Comparison of ENCODE assay signal across 1 cellular context in the genomic region with DNA sequence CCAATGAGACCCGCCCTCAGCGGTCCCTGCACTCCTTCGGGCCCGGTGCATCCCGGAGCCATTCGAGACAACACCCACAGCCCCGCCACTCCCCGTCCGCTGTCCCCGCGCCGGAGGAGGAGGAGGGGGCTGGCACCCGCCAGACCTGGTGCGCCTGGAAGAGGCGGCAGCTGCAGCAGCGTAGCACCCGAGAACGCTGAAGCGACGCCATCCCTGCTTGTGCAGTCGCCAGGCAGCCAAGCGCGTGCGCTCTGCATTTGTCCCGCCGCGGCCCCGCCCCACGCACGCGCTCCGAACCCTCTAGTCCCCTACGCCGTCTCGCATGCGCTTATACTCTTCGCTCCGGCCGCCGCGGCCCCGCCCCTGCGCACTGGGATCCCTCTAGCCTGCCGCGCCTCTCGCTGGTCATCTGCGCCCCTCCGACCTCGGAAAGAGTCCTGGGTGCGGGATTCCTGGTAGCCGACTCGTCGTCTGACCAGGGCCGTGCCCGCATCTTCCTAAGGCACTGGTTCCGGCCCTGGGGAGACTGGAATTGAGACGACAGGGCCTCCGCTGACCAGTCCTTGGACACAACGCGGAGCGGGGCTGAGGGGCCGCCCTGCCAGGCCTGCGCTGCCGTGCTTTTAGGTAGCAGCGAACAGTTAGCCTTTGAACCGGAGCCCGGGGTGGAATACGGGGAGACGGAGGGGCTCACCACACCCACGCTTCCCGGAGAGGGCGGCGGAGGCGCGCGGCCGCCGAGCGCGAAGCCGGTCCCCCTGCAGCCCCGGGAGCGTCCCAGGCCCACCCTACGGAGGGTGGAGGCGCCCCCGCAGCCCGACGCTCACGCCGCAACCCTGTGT.
TF ChIP-seq lines count a peak whose summit lies in the region.

A gene with protein sequence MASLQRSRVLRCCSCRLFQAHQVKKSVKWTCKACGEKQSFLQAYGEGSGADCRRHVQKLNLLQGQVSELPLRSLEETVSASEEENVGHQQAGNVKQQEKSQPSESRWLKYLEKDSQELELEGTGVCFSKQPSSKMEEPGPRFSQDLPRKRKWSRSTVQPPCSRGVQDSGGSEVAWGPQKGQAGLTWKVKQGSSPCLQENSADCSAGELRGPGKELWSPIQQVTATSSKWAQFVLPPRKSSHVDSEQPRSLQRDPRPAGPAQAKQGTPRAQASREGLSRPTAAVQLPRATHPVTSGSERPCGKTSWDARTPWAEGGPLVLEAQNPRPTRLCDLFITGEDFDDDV (minus strand): TSS at position 232 of the 842 bp plus-strand sequence. CDS start 21 bp downstream, at position 211.

TF ChIP-seq in HepG2, 621 proteins besides CTCF, POLR2A, EP300 and RAD21 (continued from another document and continues in another):
- TF ChIP-seq, protein P1, sequence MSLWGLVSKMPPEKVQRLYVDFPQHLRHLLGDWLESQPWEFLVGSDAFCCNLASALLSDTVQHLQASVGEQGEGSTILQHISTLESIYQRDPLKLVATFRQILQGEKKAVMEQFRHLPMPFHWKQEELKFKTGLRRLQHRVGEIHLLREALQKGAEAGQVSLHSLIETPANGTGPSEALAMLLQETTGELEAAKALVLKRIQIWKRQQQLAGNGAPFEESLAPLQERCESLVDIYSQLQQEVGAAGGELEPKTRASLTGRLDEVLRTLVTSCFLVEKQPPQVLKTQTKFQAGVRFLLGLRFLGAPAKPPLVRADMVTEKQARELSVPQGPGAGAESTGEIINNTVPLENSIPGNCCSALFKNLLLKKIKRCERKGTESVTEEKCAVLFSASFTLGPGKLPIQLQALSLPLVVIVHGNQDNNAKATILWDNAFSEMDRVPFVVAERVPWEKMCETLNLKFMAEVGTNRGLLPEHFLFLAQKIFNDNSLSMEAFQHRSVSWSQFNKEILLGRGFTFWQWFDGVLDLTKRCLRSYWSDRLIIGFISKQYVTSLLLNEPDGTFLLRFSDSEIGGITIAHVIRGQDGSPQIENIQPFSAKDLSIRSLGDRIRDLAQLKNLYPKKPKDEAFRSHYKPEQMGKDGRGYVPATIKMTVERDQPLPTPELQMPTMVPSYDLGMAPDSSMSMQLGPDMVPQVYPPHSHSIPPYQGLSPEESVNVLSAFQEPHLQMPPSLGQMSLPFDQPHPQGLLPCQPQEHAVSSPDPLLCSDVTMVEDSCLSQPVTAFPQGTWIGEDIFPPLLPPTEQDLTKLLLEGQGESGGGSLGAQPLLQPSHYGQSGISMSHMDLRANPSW (CRISPR knock-in tag; IDR thresholded peaks at IDR 0.05; ENCODE audit: borderline replicate concordance): no peak; the same call in 1 of the 2 replicates
- TF ChIP-seq ZNF780A (CRISPR knock-in tag; IDR thresholded peaks at IDR 0.05): peak; percentile 42; the same call in 1 of the 2 replicates
- TF ChIP-seq RBFOX2 (IDR thresholded peaks at IDR 0.05; ENCODE audit: low read depth, low read length): peak; percentile 96
- TF ChIP-seq, protein P2, sequence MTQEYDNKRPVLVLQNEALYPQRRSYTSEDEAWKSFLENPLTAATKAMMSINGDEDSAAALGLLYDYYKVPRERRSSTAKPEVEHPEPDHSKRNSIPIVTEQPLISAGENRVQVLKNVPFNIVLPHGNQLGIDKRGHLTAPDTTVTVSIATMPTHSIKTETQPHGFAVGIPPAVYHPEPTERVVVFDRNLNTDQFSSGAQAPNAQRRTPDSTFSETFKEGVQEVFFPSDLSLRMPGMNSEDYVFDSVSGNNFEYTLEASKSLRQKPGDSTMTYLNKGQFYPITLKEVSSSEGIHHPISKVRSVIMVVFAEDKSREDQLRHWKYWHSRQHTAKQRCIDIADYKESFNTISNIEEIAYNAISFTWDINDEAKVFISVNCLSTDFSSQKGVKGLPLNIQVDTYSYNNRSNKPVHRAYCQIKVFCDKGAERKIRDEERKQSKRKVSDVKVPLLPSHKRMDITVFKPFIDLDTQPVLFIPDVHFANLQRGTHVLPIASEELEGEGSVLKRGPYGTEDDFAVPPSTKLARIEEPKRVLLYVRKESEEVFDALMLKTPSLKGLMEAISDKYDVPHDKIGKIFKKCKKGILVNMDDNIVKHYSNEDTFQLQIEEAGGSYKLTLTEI (CRISPR knock-in tag; conservative IDR thresholded peaks at IDR 0.05): no peak
- peak; percentile 53; the same call in 1 of the 2 replicates for TF ChIP-seq RFX1 (IDR thresholded peaks at IDR 0.05)
- peak; percentile 77; the same call in 1 of the 2 replicates for TF ChIP-seq ARNTL (CRISPR knock-in tag; IDR thresholded peaks at IDR 0.05)
- TF ChIP-seq SMYD3 (CRISPR knock-in tag; IDR thresholded peaks at IDR 0.05): peak; percentile 81; the same call in 1 of the 2 replicates
- TF ChIP-seq ZNF737 (CRISPR knock-in tag; IDR thresholded peaks at IDR 0.05; ENCODE audit: borderline replicate concordance): no peak
- TF ChIP-seq SRF (IDR thresholded peaks at IDR 0.05; ENCODE audit: low read depth, low read length): no peak
- TF ChIP-seq SMAD1 (CRISPR knock-in tag; IDR thresholded peaks at IDR 0.05; ENCODE audit: borderline replicate concordance, low read depth): peak; percentile 88; the same call in 1 of the 2 replicates
- TF ChIP-seq ZNF235 (CRISPR knock-in tag; IDR thresholded peaks at IDR 0.05; ENCODE audit: borderline replicate concordance): peak; percentile 95
- no peak for TF ChIP-seq ZNF253 (CRISPR knock-in tag; IDR thresholded peaks at IDR 0.05; ENCODE audit: borderline replicate concordance)
- peak; percentile 59; the same call in 1 of the 2 replicates for TF ChIP-seq HNRNPL (IDR thresholded peaks at IDR 0.05; ENCODE audit: low read depth, low read length)
- TF ChIP-seq SIX1 (CRISPR knock-in tag; IDR thresholded peaks at IDR 0.05; ENCODE audit: borderline replicate concordance): no peak
- TF ChIP-seq TSC22D2 (CRISPR knock-in tag; IDR thresholded peaks at IDR 0.05; ENCODE audit: borderline replicate concordance): peak; percentile 21
- TF ChIP-seq, protein P3, sequence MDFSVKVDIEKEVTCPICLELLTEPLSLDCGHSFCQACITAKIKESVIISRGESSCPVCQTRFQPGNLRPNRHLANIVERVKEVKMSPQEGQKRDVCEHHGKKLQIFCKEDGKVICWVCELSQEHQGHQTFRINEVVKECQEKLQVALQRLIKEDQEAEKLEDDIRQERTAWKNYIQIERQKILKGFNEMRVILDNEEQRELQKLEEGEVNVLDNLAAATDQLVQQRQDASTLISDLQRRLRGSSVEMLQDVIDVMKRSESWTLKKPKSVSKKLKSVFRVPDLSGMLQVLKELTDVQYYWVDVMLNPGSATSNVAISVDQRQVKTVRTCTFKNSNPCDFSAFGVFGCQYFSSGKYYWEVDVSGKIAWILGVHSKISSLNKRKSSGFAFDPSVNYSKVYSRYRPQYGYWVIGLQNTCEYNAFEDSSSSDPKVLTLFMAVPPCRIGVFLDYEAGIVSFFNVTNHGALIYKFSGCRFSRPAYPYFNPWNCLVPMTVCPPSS (IDR thresholded peaks at IDR 0.05): no peak
- no peak; the same call in none of the 2 replicates for TF ChIP-seq NFKB2 (CRISPR knock-in tag; IDR thresholded peaks at IDR 0.05; ENCODE audit: borderline replicate concordance)
- peak; percentile 89 for TF ChIP-seq ZNF317 (CRISPR knock-in tag; IDR thresholded peaks at IDR 0.05)
- peak; percentile 65 for TF ChIP-seq HNF4A (CRISPR knock-in tag; IDR thresholded peaks at IDR 0.05)
- peak; percentile 81 for TF ChIP-seq REL (CRISPR knock-in tag; conservative IDR thresholded peaks at IDR 0.05)
- no peak for TF ChIP-seq ZNF562 (CRISPR knock-in tag; IDR thresholded peaks at IDR 0.05; ENCODE audit: borderline replicate concordance)
- TF ChIP-seq, protein P4, sequence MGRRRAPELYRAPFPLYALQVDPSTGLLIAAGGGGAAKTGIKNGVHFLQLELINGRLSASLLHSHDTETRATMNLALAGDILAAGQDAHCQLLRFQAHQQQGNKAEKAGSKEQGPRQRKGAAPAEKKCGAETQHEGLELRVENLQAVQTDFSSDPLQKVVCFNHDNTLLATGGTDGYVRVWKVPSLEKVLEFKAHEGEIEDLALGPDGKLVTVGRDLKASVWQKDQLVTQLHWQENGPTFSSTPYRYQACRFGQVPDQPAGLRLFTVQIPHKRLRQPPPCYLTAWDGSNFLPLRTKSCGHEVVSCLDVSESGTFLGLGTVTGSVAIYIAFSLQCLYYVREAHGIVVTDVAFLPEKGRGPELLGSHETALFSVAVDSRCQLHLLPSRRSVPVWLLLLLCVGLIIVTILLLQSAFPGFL (CRISPR knock-in tag; IDR thresholded peaks at IDR 0.05): 0 out of 2 replicates have a peak, but pooled peaks have one; percentile 63
- TF ChIP-seq, protein P5, sequence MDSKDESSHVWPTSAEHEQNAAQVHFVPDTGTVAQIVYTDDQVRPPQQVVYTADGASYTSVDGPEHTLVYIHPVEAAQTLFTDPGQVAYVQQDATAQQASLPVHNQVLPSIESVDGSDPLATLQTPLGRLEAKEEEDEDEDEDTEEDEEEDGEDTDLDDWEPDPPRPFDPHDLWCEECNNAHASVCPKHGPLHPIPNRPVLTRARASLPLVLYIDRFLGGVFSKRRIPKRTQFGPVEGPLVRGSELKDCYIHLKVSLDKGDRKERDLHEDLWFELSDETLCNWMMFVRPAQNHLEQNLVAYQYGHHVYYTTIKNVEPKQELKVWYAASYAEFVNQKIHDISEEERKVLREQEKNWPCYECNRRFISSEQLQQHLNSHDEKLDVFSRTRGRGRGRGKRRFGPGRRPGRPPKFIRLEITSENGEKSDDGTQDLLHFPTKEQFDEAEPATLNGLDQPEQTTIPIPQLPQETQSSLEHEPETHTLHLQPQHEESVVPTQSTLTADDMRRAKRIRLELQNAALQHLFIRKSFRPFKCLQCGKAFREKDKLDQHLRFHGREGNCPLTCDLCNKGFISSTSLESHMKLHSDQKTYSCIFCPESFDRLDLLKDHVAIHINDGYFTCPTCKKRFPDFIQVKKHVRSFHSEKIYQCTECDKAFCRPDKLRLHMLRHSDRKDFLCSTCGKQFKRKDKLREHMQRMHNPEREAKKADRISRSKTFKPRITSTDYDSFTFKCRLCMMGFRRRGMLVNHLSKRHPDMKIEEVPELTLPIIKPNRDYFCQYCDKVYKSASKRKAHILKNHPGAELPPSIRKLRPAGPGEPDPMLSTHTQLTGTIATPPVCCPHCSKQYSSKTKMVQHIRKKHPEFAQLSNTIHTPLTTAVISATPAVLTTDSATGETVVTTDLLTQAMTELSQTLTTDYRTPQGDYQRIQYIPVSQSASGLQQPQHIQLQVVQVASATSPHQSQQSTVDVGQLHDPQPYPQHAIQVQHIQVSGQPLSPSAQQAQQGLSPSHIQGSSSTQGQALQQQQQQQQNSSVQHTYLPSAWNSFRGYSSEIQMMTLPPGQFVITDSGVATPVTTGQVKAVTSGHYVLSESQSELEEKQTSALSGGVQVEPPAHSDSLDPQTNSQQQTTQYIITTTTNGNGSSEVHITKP (CRISPR knock-in tag; IDR thresholded peaks at IDR 0.05; ENCODE audit: low read depth): no peak
- peak; percentile 77 for TF ChIP-seq PHF20 (CRISPR knock-in tag; IDR thresholded peaks at IDR 0.05)
- no peak for TF ChIP-seq ZFP36L1 (CRISPR knock-in tag; IDR thresholded peaks at IDR 0.05)
- no peak for TF ChIP-seq TRIM24 (CRISPR knock-in tag; IDR thresholded peaks at IDR 0.05)
- no peak; the same call in 1 of the 2 replicates for TF ChIP-seq ETV6 (CRISPR knock-in tag; conservative IDR thresholded peaks at IDR 0.05)
- peak; percentile 62; the same call in 1 of the 2 replicates for TF ChIP-seq MIER3 (CRISPR knock-in tag; IDR thresholded peaks at IDR 0.05; ENCODE audit: borderline replicate concordance)
- no peak for TF ChIP-seq NFIC (IDR thresholded peaks at IDR 0.05; ENCODE audit: low read length)
- peak; percentile 80; the same call in 1 of the 2 replicates for TF ChIP-seq KLF15 (CRISPR knock-in tag; IDR thresholded peaks at IDR 0.05; ENCODE audit: borderline replicate concordance)
- TF ChIP-seq LCORL (IDR thresholded peaks at IDR 0.05): no peak
- TF ChIP-seq LCORL (CRISPR knock-in tag; IDR thresholded peaks at IDR 0.05): peak; percentile 94
- no peak for TF ChIP-seq ZNF24 (IDR thresholded peaks at IDR 0.05)
- peak; percentile 85 for TF ChIP-seq TBX2 (CRISPR knock-in tag; IDR thresholded peaks at IDR 0.05; ENCODE audit: borderline replicate concordance)
- TF ChIP-seq ZNF367 (CRISPR knock-in tag; IDR thresholded peaks at IDR 0.05; ENCODE audit: borderline replicate concordance): peak; percentile 9; the same call in 1 of the 2 replicates
- peak; percentile 27; the same call in 1 of the 2 replicates for TF ChIP-seq ESRRA (CRISPR knock-in tag; IDR thresholded peaks at IDR 0.05; ENCODE audit: low read depth)
- TF ChIP-seq PCBP2 (optimal IDR thresholded peaks at IDR 0.05; ENCODE audit: low read depth, low read length, poor library complexity, severe bottlenecking): no peak
- TF ChIP-seq REXO4 (CRISPR knock-in tag; IDR thresholded peaks at IDR 0.05; ENCODE audit: borderline replicate concordance): no peak
- TF ChIP-seq, protein P6, sequence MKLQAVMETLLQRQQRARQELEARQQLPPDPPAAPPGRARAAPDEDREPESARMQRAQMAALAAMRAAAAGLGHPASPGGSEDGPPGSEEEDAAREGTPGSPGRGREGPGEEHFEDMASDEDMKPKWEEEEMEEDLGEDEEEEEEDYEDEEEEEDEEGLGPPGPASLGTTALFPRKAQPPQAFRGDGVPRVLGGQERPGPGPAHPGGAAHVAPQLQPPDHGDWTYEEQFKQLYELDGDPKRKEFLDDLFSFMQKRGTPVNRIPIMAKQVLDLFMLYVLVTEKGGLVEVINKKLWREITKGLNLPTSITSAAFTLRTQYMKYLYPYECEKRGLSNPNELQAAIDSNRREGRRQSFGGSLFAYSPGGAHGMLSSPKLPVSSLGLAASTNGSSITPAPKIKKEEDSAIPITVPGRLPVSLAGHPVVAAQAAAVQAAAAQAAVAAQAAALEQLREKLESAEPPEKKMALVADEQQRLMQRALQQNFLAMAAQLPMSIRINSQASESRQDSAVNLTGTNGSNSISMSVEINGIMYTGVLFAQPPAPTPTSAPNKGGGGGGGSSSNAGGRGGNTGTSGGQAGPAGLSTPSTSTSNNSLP (IDR thresholded peaks at IDR 0.05; ENCODE audit: low read depth, low read length): no peak
- 0 out of 2 replicates have a peak, but pooled peaks have one; percentile 69 for TF ChIP-seq ZBTB42 (CRISPR knock-in tag; IDR thresholded peaks at IDR 0.05)
- TF ChIP-seq, protein P7, sequence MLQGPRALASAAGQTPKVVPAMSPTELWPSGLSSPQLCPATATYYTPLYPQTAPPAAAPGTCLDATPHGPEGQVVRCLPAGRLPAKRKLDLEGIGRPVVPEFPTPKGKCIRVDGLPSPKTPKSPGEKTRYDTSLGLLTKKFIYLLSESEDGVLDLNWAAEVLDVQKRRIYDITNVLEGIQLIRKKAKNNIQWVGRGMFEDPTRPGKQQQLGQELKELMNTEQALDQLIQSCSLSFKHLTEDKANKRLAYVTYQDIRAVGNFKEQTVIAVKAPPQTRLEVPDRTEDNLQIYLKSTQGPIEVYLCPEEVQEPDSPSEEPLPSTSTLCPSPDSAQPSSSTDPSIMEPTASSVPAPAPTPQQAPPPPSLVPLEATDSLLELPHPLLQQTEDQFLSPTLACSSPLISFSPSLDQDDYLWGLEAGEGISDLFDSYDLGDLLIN (CRISPR knock-in tag; IDR thresholded peaks at IDR 0.05; ENCODE audit: borderline replicate concordance): no peak
- no peak for TF ChIP-seq RFX5 (IDR thresholded peaks at IDR 0.05; ENCODE audit: low read depth, low read length)
- TF ChIP-seq, protein P8, sequence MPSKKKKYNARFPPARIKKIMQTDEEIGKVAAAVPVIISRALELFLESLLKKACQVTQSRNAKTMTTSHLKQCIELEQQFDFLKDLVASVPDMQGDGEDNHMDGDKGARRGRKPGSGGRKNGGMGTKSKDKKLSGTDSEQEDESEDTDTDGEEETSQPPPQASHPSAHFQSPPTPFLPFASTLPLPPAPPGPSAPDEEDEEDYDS (CRISPR knock-in tag; IDR thresholded peaks at IDR 0.05): peak; percentile 94
- TF ChIP-seq NFKBIZ (CRISPR knock-in tag; IDR thresholded peaks at IDR 0.05): no peak; the same call in 1 of the 2 replicates
